Comparison of ENCODE assay signal across 7 cellular contexts in the genomic region with DNA sequence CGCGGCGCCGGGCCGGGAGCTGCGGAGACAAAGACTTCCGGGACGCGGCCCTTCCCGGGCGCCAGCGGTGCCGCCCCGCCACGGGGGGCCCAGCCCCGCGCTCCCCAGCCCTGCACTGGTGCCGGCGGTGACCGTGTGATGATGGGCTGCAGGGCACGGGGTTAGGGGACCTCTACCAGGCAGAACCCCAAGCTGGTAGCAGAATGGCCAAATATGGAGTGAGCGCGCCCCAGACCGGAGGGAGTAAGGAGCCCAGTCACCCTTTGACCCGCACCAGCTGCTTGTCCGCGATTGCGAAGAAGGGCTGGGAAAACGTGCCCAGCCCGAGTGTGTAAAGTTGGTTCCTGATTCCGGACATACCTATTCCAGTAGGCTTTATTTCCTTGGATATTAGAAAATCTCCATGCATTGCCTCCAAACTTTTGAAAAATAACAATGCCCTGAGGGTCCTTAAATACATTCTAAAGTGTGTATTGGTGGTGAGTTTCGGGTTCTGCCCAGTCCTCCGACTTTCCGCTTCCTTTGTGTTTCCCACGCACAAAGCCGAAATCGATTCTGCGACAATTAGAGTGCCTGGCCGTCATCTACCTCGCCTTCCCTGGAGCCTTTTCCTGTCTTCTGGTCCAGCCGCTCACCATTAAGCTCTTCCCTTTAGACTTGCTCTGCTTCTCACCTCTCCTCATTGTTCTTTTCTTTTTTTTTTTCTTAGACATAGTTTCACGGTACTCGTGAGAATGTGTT. TPM values are rescaled to one million over a fixed set of nuclear protein-coding genes. Genes with fewer than 3 reads are reported as not detected.
DNase-seq lines count a peak whose midpoint lies in the region; ATAC-seq and TF ChIP-seq lines count a peak whose summit lies in the region.

No MANE protein-coding gene starts in this region.

- TF ChIP-seq POLR2A in suprapubic skin (IDR thresholded peaks at IDR 0.05): no peak

- no peaks in the 10 kb centered on the region for H3K9me3 ChIP-seq in duodenal mucosa (ENCODE audit: control insufficient read depth in 1 of 2, low read length in 2 of 2)
- H3K9me3 ChIP-seq in lung (ENCODE audit: control insufficient read depth in 2 of 2, insufficient read depth in 1 of 2, low read length in 1 of 2): no peaks in the 10 kb centered on the region
- H3K9me3 ChIP-seq in suprapubic skin: no peaks in the 10 kb centered on the region

- H3K4me3 ChIP-seq in GM12864 (ENCODE audit: low read depth, low read length) (peak overlapping the region; percentile 72), duodenal mucosa (ENCODE audit: low read depth in 1 of 2, low read length in 2 of 2) (peak overlapping the region; percentile 86 to 94), lung (peak overlapping the region; percentile 78), suprapubic skin (peak overlapping the region; percentile 94)

- H3K27me3 ChIP-seq in duodenal mucosa (ENCODE audit: control insufficient read depth in 1 of 2, insufficient read depth in 2 of 2, low read length in 2 of 2): no peaks in the 10 kb centered on the region
- no peaks in the 10 kb centered on the region for H3K27me3 ChIP-seq in lung (ENCODE audit: control insufficient read depth, insufficient read depth)
- no peaks in the 10 kb centered on the region for H3K27me3 ChIP-seq in suprapubic skin

- DNase-seq in GM12864 (ENCODE audit: low read depth) (no peak), HuH-7.5 (ENCODE audit: low spot score) (peak; percentile 38), lung (ENCODE audit: low spot score) (peak; percentile 58), suprapubic skin (ENCODE audit: low spot score in 2 of 2) (peak; percentile 74 to 87)

- peak overlapping the region; percentile 81 to 82 for H3K9ac ChIP-seq in duodenal mucosa (ENCODE audit: low read depth in 1 of 2, low read length in 2 of 2)

- TF ChIP-seq CTCF in GM12864 (IDR thresholded peaks at IDR 0.05; ENCODE audit: low read depth, low read length, missing control alignments) (no peak), lung (IDR thresholded peaks at IDR 0.05; ENCODE audit: control extremely low read depth, extremely low read depth) (no peak), suprapubic skin (IDR thresholded peaks at IDR 0.05) (no peak)

- peak; percentile 33 for ATAC-seq in GM21723 (IDR thresholded peaks at IDR 0.05; ENCODE audit: unreplicated experiment)
- ATAC-seq in SK-N-SH treated with all-trans-retinoic acid at 6 μM for 48 hours: peak; percentile 61
- peak; percentile 49 for ATAC-seq in lung (ENCODE audit: insufficient read depth, low FRiP score)

- H3K36me3 ChIP-seq in duodenal mucosa (ENCODE audit: control insufficient read depth in 1 of 2, insufficient read depth in 2 of 2, low read length in 2 of 2) (peaks cover 0 to 7% of the 10 kb centered on the region in 2 donors), lung (ENCODE audit: control insufficient read depth in 2 of 2, insufficient read depth in 2 of 2, low read length in 2 of 2) (peaks cover 0 to 2% of the 10 kb centered on the region in 2 donors), suprapubic skin (no peaks in the 10 kb centered on the region)

- H3K4me1 ChIP-seq in duodenal mucosa (ENCODE audit: control insufficient read depth in 1 of 2, insufficient read depth in 2 of 2, low read length in 2 of 2): peaks cover 10 to 25% of the 10 kb centered on the region in 2 donors
- peaks cover 2 to 6% of the 10 kb centered on the region in 2 donors for H3K4me1 ChIP-seq in lung (ENCODE audit: control insufficient read depth in 2 of 2, insufficient read depth in 2 of 2, low read length in 2 of 2)
- H3K4me1 ChIP-seq in suprapubic skin: peaks cover 24% of the 10 kb centered on the region

- 2 to 5% methylated on average over 43 of the region's 43 CpGs for WGBS in lung, 2 donors
- WGBS in suprapubic skin: 11% methylated on average over 16 of the region's 43 CpGs

- H3K27ac ChIP-seq in duodenal mucosa (ENCODE audit: low read depth, low read length) (peak overlapping the region; percentile 85), lung (ENCODE audit: low read depth in 1 of 2, low read length in 1 of 2) (peak overlapping the region; percentile 82 to 83), suprapubic skin (peak overlapping the region; percentile 79)

- TF ChIP-seq EP300 in suprapubic skin (IDR thresholded peaks at IDR 0.05): no peak

TF ChIP-seq in SK-N-SH treated with all-trans-retinoic acid at 6 μM for 48 hours, 23 proteins besides CTCF, POLR2A, EP300 and RAD21:
- TF ChIP-seq ZFP30 (CRISPR knock-in tag; IDR thresholded peaks at IDR 0.05) (no peak), ZNF70 (CRISPR knock-in tag; IDR thresholded peaks at IDR 0.05) (peak; percentile 17; the same call in 1 of the 2 replicates)

RNA-seq across cellular contexts. Expression of gene ABRACL, which starts 1.1 kb away (rescaled TPM):
- total RNA-seq in lung (10 to 100 TPM; 19.8 to 33.4 TPM), suprapubic skin (10 to 100 TPM; 12.0 to 25.0 (median 16.0) TPM)
- 10 to 100 TPM; 47.6 to 91.9 TPM for polyA plus RNA-seq in lung

RNA-seq across cellular contexts. Expression of gene REPS1, which starts 41.6 kb away (rescaled TPM):
- total RNA-seq in lung: 10 to 100 TPM; 34.9 to 68.2 TPM
- polyA plus RNA-seq in lung: 10 to 100 TPM; 13.5 to 16.8 TPM
- 100 to 1,000 TPM in 1 of 4 donors, 10 to 100 TPM in 3; 44.5 to 187 (median 70.4) TPM for total RNA-seq in suprapubic skin
